Comparison of ENCODE assay signal across 8 cellular contexts in genomic region chr4:122922877-122923511, GRCh38. TPM values are rescaled to one million over a fixed set of nuclear protein-coding genes. Genes with fewer than 3 reads are reported as not detected.
A peak's percentile ranks its signal among the peaks of the same experiment; 100 is the strongest.
DNase-seq lines count a peak whose midpoint lies in the region; ATAC-seq and TF ChIP-seq lines count a peak whose summit lies in the region.

No MANE protein-coding gene starts in this region.

- peak; percentile 98 for ATAC-seq in CD8-positive, alpha-beta T cell
- peak; percentile 94 for ATAC-seq in GM19467 (IDR thresholded peaks at IDR 0.05; ENCODE audit: unreplicated experiment)
- peak; percentile 96 for ATAC-seq in effector memory CD8-positive, alpha-beta T cell (replicated peaks)

- H3K36me3 ChIP-seq in CD8-positive, alpha-beta T cell (ENCODE audit: insufficient read depth, low read length): no peaks in the 10 kb centered on the region
- no peaks in the 10 kb centered on the region for H3K36me3 ChIP-seq in mesenchymal stem cell (ENCODE audit: control insufficient read depth in 1 of 2, insufficient read depth in 2 of 2, low read depth in 1 of 2, low read length in 2 of 2)

- H3K4me3 Mint-ChIP-seq in CD8-positive, alpha-beta T cell: peak overlapping the region; percentile 99
- H3K4me3 Mint-ChIP-seq in effector memory CD8-positive, alpha-beta T cell: peak overlapping the region in 1 of 2 donors; percentile 99

- no peak overlapping the region for H2BK120ac ChIP-seq in mesenchymal stem cell (ENCODE audit: low read depth, low read length)

- H4K91ac ChIP-seq in mesenchymal stem cell (ENCODE audit: low read length): no peak overlapping the region

- no peaks in the 10 kb centered on the region for H3K27me3 ChIP-seq in CD8-positive, alpha-beta T cell (ENCODE audit: insufficient read depth, low read length)
- no peaks in the 10 kb centered on the region for H3K27me3 ChIP-seq in mesenchymal stem cell (ENCODE audit: control insufficient read depth in 1 of 2, insufficient read depth in 1 of 2, low read length in 2 of 2)

- POLR2A ChIA-PET in CD8-positive, alpha-beta T cell (lab: Charles Lee): interaction anchor here (0.7 to 1.4 kb wide), 4 partner anchors 9 to 191 kb away, joined by 3 to 5 read pairs (median 3); partner anchors contain the start of gene BBS12

- peak overlapping the region; percentile 87 for H3K4me3 ChIP-seq in CD8-positive, alpha-beta T cell (ENCODE audit: low read depth, low read length)
- H3K4me3 ChIP-seq in mesenchymal stem cell (ENCODE audit: insufficient read depth in 1 of 2, low read depth in 1 of 2, low read length in 2 of 2): peak overlapping the region; percentile 90 to 95

- no peak for TF ChIP-seq CTCF in CD8-positive, alpha-beta T cell (IDR thresholded peaks at IDR 0.05)

- no peak overlapping the region for H2BK5ac ChIP-seq in mesenchymal stem cell (ENCODE audit: low read depth, low read length, poor library complexity, severe bottlenecking)

- peaks cover 22% of the 10 kb centered on the region for H3K79me1 ChIP-seq in mesenchymal stem cell (replicated peaks; ENCODE audit: low read length, poor library complexity, severe bottlenecking)

- peak overlapping the region; percentile 78 for H3K4me2 ChIP-seq in mesenchymal stem cell (ENCODE audit: low read length, poor library complexity, severe bottlenecking)

- H3K27ac ChIP-seq in CD8-positive, alpha-beta T cell (ENCODE audit: low read depth, low read length): peak overlapping the region; percentile 74
- peak overlapping the region; percentile 76 for H3K27ac ChIP-seq in mesenchymal stem cell (ENCODE audit: low read length, poor library complexity, severe bottlenecking)

- peak; percentile 72 to 90 (median 84) for DNase-seq in CD8-positive, alpha-beta T cell
- DNase-seq in HPDE6-E6E7 (ENCODE audit: extremely low spot score): peak; percentile 73
- peak; percentile 75 for DNase-seq in NK-92 treated with Interleukin-12 subunit alpha and Interleukin-12 subunit beta, amount 100 ng/mL, for 24 hours (lab: John Stamatoyannopoulos, UW)
- peak; percentile 61 to 73 for DNase-seq in activated CD8-positive, alpha-beta memory T cell treated with anti-CD3 and anti-CD28 coated beads for 4 hours (ENCODE audit: low read depth in 2 of 2)
- peak; percentile 80 to 85 (median 80) for DNase-seq in effector memory CD8-positive, alpha-beta T cell
- peak; percentile 93 for DNase-seq in mesenchymal stem cell
- DNase-seq in stimulated activated CD8-positive, alpha-beta memory T cell treated with anti-CD3 and anti-CD28 coated beads, Interleukin-15, amount 100 ng/mL, for 24 hours (ENCODE audit: low read depth): peak; percentile 61

- peak overlapping the region; percentile 92 for H3K9ac ChIP-seq in mesenchymal stem cell (ENCODE audit: low read length)

- H3K4ac ChIP-seq in mesenchymal stem cell (ENCODE audit: low read depth in 1 of 2, low read length in 2 of 2): peak overlapping the region in 1 of 2 experiments; percentile 65

- no peak overlapping the region for H2AK5ac ChIP-seq in mesenchymal stem cell (ENCODE audit: low read length, severe bottlenecking)

- intact Hi-C loops in CD8-positive, alpha-beta T cell (cut with DNase I, micrococcal nuclease): loop anchor here (1.0 to 10.0 kb wide), 10 partner anchors 164 to 1098 kb away; partner anchors contain the start of genes BBS12 (in 2 of the 2), BLTP1 (in 2 of the 2), CCNA2 (in 2 of the 2) and SPRY1 (in 2 of the 2)

- CTCF ChIA-PET in CD8-positive, alpha-beta T cell (lab: Charles Lee): interaction anchor here (1.5 to 3.4 kb wide), 2 partner anchors 8 to 165 kb away, joined by 4 to 11 read pairs; no protein-coding TSS in a partner anchor

- H2BK12ac ChIP-seq in mesenchymal stem cell (ENCODE audit: low read length in 2 of 2): no peak overlapping the region

- no peak overlapping the region for H2BK15ac ChIP-seq in mesenchymal stem cell (ENCODE audit: low read depth, poor library complexity, severe bottlenecking)

- H3K36me3 Mint-ChIP-seq in CD8-positive, alpha-beta T cell: peaks cover 12% of the 10 kb centered on the region
- H3K36me3 Mint-ChIP-seq in effector memory CD8-positive, alpha-beta T cell (ENCODE audit: insufficient read depth): peaks cover 10% of the 10 kb centered on the region

- peaks cover 20% of the 10 kb centered on the region for H3K4me1 ChIP-seq in CD8-positive, alpha-beta T cell (ENCODE audit: insufficient read depth, low read length)
- H3K4me1 ChIP-seq in mesenchymal stem cell (ENCODE audit: control insufficient read depth, insufficient read depth, low read depth, low read length): peaks cover 3% of the 10 kb centered on the region

- no peaks in the 10 kb centered on the region for H3K9me3 Mint-ChIP-seq in CD8-positive, alpha-beta T cell
- H3K9me3 Mint-ChIP-seq in effector memory CD8-positive, alpha-beta T cell: no peaks in the 10 kb centered on the region

- no peaks in the 10 kb centered on the region for H3K27me3 Mint-ChIP-seq in CD8-positive, alpha-beta T cell (ENCODE audit: low read depth)
- no peaks in the 10 kb centered on the region for H3K27me3 Mint-ChIP-seq in effector memory CD8-positive, alpha-beta T cell

- H3K27ac Mint-ChIP-seq in CD8-positive, alpha-beta T cell: peak overlapping the region; percentile 96
- H3K27ac Mint-ChIP-seq in effector memory CD8-positive, alpha-beta T cell: peak overlapping the region; percentile 94 to 97

- H2AFZ ChIP-seq in mesenchymal stem cell (ENCODE audit: low read depth, low read length): peak overlapping the region; percentile 93

- WGBS in mesenchymal stem cell: under 1% methylated on average over 32 of the region's 34 CpGs

- peaks cover 17% of the 10 kb centered on the region for H3K4me1 Mint-ChIP-seq in CD8-positive, alpha-beta T cell (ENCODE audit: low read depth)
- peaks cover 8% of the 10 kb centered on the region in 2 donors for H3K4me1 Mint-ChIP-seq in effector memory CD8-positive, alpha-beta T cell (ENCODE audit: low read depth in 2 of 2)

- H3K14ac ChIP-seq in mesenchymal stem cell (ENCODE audit: low read length in 2 of 2): no peak overlapping the region

- H3K18ac ChIP-seq in mesenchymal stem cell (ENCODE audit: low read depth in 1 of 2, low read length in 2 of 2): peak overlapping the region; percentile 64 to 87

- peak overlapping the region; percentile 29 for H4K8ac ChIP-seq in mesenchymal stem cell (ENCODE audit: low read length)

- H3K23ac ChIP-seq in mesenchymal stem cell (ENCODE audit: low read length in 2 of 2): no peak overlapping the region

- no peaks in the 10 kb centered on the region for H3K9me3 ChIP-seq in CD8-positive, alpha-beta T cell (ENCODE audit: low read length)
- no peaks in the 10 kb centered on the region for H3K9me3 ChIP-seq in mesenchymal stem cell (ENCODE audit: control insufficient read depth, low read length)

RNA-seq across cellular contexts. Expression of gene NUDT6, which starts 0.6 kb away (rescaled TPM):
- under 1 TPM; 0.22 to 0.72 TPM for total RNA-seq in CD8-positive, alpha-beta T cell
- polyA plus RNA-seq in mesenchymal stem cell (2013, experiment 1 of 2): 6.2 TPM
- polyA plus RNA-seq in mesenchymal stem cell (2013, experiment 2 of 2): 5.9 TPM

Comparison
In these comparisons a context has a peak if more than half of its experiments do, and no peak if none do; other contexts are left out.
1. Peak in every context shown above with its lines: DNase-seq, ATAC-seq, H3K4me3 ChIP-seq and H3K27ac ChIP-seq.